ENCODE assay signal across 1 cellular context in genomic region chr3:132785292-132785691, GRCh38.
TF ChIP-seq lines count a peak whose summit lies in the region.

No MANE protein-coding gene starts in this region.

TF ChIP-seq in K562, 482 proteins besides CTCF, POLR2A, EP300 and RAD21 (continued from another document):
- no peak for TF ChIP-seq PATZ1 (CRISPR knock-in tag; IDR thresholded peaks at IDR 0.05; ENCODE audit: borderline replicate concordance)
